1 cellular context compared by ENCODE assay signal in genomic region chr20:63940071-63940471, GRCh38.
TF ChIP-seq lines count a peak whose summit lies in the region.

No MANE protein-coding gene starts in this region.

TF ChIP-seq in H1, 55 proteins besides CTCF, POLR2A, EP300 and RAD21:
- TF ChIP-seq RFX5 (IDR thresholded peaks at IDR 0.05; ENCODE audit: borderline replicate concordance, low read depth, low read length) (no peak), CHD2 (IDR thresholded peaks at IDR 0.05; ENCODE audit: low read length) (no peak), SP4 (IDR thresholded peaks at IDR 0.05; ENCODE audit: low read length) (no peak), SAP30 (IDR thresholded peaks at IDR 0.05; ENCODE audit: insufficient read depth, insufficient replicate concordance, low read length) (no peak), POLR2AphosphoS5 (IDR thresholded peaks at IDR 0.05; ENCODE audit: low read depth, low read length) (peak; percentile 57), ATF2 (IDR thresholded peaks at IDR 0.05; ENCODE audit: low read length) (no peak), MAX (IDR thresholded peaks at IDR 0.05) (peak; percentile 75), YY1 (IDR thresholded peaks at IDR 0.05; ENCODE audit: low read depth, low read length) (peak; percentile 89), USF2 (IDR thresholded peaks at IDR 0.05; ENCODE audit: low read length) (peak; percentile 21; the same call in 1 of the 2 replicates), JUND (IDR thresholded peaks at IDR 0.05; ENCODE audit: low read length) (no peak), CREB1 (IDR thresholded peaks at IDR 0.05) (no peak), KDM1A (IDR thresholded peaks at IDR 0.05; ENCODE audit: borderline replicate concordance, low read length) (no peak)
